In genomic region chr13:44234566-44234965, GRCh38 we compare ENCODE assay signal across 14 cellular contexts.
DNase-seq lines count a peak whose midpoint lies in the region; ATAC-seq and TF ChIP-seq lines count a peak whose summit lies in the region.
"Had no signal": no experiment of that assay in that cellular context is flagged by ENCODE, and none has a peak within 500 bp of the region (broad histone marks: within the 10 kb centered on the region; RNA-seq: fewer than 3 reads in every experiment).

No MANE protein-coding gene starts in this region.

- no peak overlapping the region for H2BK120ac ChIP-seq in IMR-90 (ENCODE audit: low read depth, low read length)

- H3K4me2 ChIP-seq in IMR-90 (ENCODE audit: low read depth, low read length): no peak overlapping the region
- H3K4me2 ChIP-seq: PC-9 had no signal

- H4K20me1 ChIP-seq in IMR-90 (ENCODE audit: insufficient read depth, low read length): peaks cover 4% of the 10 kb centered on the region

- in situ Hi-C loops in IMR-90 (cut with MboI; ENCODE audit: low sequenced_read_pairs): loop anchor here (10.0 kb wide), 1 partner anchor 200 kb away; no protein-coding TSS in a partner anchor

- H3K56ac ChIP-seq in IMR-90 (ENCODE audit: extremely low read depth, insufficient read depth, low read length): no peak overlapping the region

- H3K4ac ChIP-seq in IMR-90 (ENCODE audit: low read depth, low read length): no peak overlapping the region

- no peak overlapping the region for H2AFZ ChIP-seq in IMR-90 (replicated peaks; ENCODE audit: low read length, poor library complexity)
- H2AFZ ChIP-seq: PC-9 had no signal

- no TSS peak for BruUV-seq in IMR-90 (replicated peaks; lab: Mats Ljungman, UMichigan)

- H3K9me1 ChIP-seq in IMR-90 (ENCODE audit: insufficient read depth, low read length): peaks cover 20% of the 10 kb centered on the region

- no peak overlapping the region for H2BK15ac ChIP-seq in IMR-90 (ENCODE audit: low read depth, low read length)

- H2AK5ac ChIP-seq in IMR-90 (ENCODE audit: low read depth, low read length): no peak overlapping the region

- no peak overlapping the region for H3K27ac ChIP-seq in IMR-90 (ENCODE audit: insufficient read depth, low read length)
- peak overlapping the region in 58 of 59 donors; percentile 26 to 99 (median 93) for H3K27ac ChIP-seq in dorsolateral prefrontal cortex
- peak overlapping the region; percentile 92 for H3K27ac ChIP-seq in psoas muscle
- peak overlapping the region; percentile 90 for H3K27ac ChIP-seq in vagina
- H3K27ac ChIP-seq: PC-9 had no signal

- TF ChIP-seq CTCF in IMR-90 (conservative IDR thresholded peaks at IDR 0.05; ENCODE audit: low read depth, low read length) (no peak), dorsolateral prefrontal cortex (IDR thresholded peaks at IDR 0.05 in 54 of 56, conservative IDR thresholded peaks at IDR 0.05 in 2 of 56; ENCODE audit: low read depth in 1 of 56, partially characterized antibody in 56 of 56) (no peak), psoas muscle (IDR thresholded peaks at IDR 0.05) (no peak), vagina (IDR thresholded peaks at IDR 0.05) (no peak), lower leg skin (IDR thresholded peaks at IDR 0.05) (no peak)

- TF ChIP-seq RAD21 in IMR-90 (IDR thresholded peaks at IDR 0.05; ENCODE audit: low read length): no peak

- H4K8ac ChIP-seq in IMR-90 (ENCODE audit: low read depth in 2 of 2, low read length in 2 of 2): no peak overlapping the region

- no CpG with 5 or more reads among the region's 1 CpG for WGBS in IMR-90 (ENCODE audit: extremely low coverage in 2 of 2, insufficient read length in 1 of 2), 2 experiments
- WGBS in psoas muscle, 3 donors: 84 to 94% (median 91%) methylated on average over 1 of the region's 1 CpG
- 76 to 79% methylated on average over 1 of the region's 1 CpG for WGBS in lower leg skin, 2 donors

- no peak for ATAC-seq in IMR-90 (ENCODE audit: low read depth)
- no peak for ATAC-seq in psoas muscle

- no peak overlapping the region for H3K14ac ChIP-seq in IMR-90 (replicated peaks; ENCODE audit: low read depth, low read length)

- H3K36me3 ChIP-seq in IMR-90 (ENCODE audit: control insufficient read depth, insufficient read depth, low read length) (no peaks in the 10 kb centered on the region), psoas muscle (ENCODE audit: insufficient read depth in 1 of 2, low read depth in 1 of 2) (no peaks in the 10 kb centered on the region), vagina (no peaks in the 10 kb centered on the region)
- H3K36me3 ChIP-seq: BE2C had no signal

- H3K27me3 ChIP-seq in IMR-90 (ENCODE audit: control insufficient read depth, insufficient read depth, low read length): no peaks in the 10 kb centered on the region
- H3K27me3 ChIP-seq in dorsolateral prefrontal cortex: no peaks in the 10 kb centered on the region
- H3K27me3 ChIP-seq in psoas muscle (ENCODE audit: insufficient read depth in 3 of 3, low read length in 2 of 3): no peaks in the 10 kb centered on the region
- H3K27me3 ChIP-seq in vagina: no peaks in the 10 kb centered on the region
- H3K27me3 ChIP-seq: BE2C had no signal

- H4K5ac ChIP-seq in IMR-90 (ENCODE audit: low read depth, low read length): no peak overlapping the region

- no peak overlapping the region for H4K91ac ChIP-seq in IMR-90 (ENCODE audit: insufficient read depth, low read depth, low read length)

- H2BK5ac ChIP-seq in IMR-90 (ENCODE audit: low read depth, low read length, poor library complexity, severe bottlenecking): no peak overlapping the region

- no peak overlapping the region for H3K18ac ChIP-seq in IMR-90 (ENCODE audit: low read depth, low read length)

- POLR2A ChIA-PET in IMR-90 (lab: Charles Lee; ENCODE audit: unreplicated experiment): no interaction called here

- no peaks in the 10 kb centered on the region for H3K79me1 ChIP-seq in IMR-90 (ENCODE audit: low read depth in 1 of 2, low read length in 2 of 2)

- no peak overlapping the region for H3K9ac ChIP-seq in IMR-90 (ENCODE audit: low read depth, low read length)

- H3K9me3 ChIP-seq in IMR-90 (ENCODE audit: control insufficient read depth, insufficient read depth, low read length) (no peaks in the 10 kb centered on the region), psoas muscle (no peaks in the 10 kb centered on the region), vagina (no peaks in the 10 kb centered on the region)
- H3K9me3 ChIP-seq: BE2C had no signal

- H3K4me3 ChIP-seq in IMR-90 (ENCODE audit: insufficient read depth, low read depth, low read length) (no peak overlapping the region), dorsolateral prefrontal cortex (no peak overlapping the region), psoas muscle (no peak overlapping the region), vagina (no peak overlapping the region), lower leg skin (ENCODE audit: low read depth, poor library complexity, severe bottlenecking) (no peak overlapping the region)
- H3K4me3 ChIP-seq: PC-9 had no signal

- TF ChIP-seq POLR2A in IMR-90 (IDR thresholded peaks at IDR 0.05; ENCODE audit: low read depth, low read length): no peak
- TF ChIP-seq POLR2A in vagina (IDR thresholded peaks at IDR 0.05): no peak
- TF ChIP-seq POLR2A in lower leg skin (IDR thresholded peaks at IDR 0.05): no peak

- H2AK9ac ChIP-seq in IMR-90 (replicated peaks; ENCODE audit: low read depth, low read length, poor library complexity): no peak overlapping the region

- no peak overlapping the region for H2BK20ac ChIP-seq in IMR-90 (ENCODE audit: low read depth, low read length)

- CTCF ChIA-PET in IMR-90 (lab: Yijun Ruan, JAX): no interaction called here

- H3K23ac ChIP-seq in IMR-90 (ENCODE audit: low read depth, low read length): no peak overlapping the region

- dilution Hi-C loops in IMR-90 (cut with HindIII; ENCODE audit: low sequenced_read_pairs, unreplicated experiment): no loop called here

- H3K4me1 ChIP-seq in IMR-90 (ENCODE audit: control insufficient read depth, insufficient read depth, low read length) (peaks cover 20% of the 10 kb centered on the region), psoas muscle (peaks cover 55% of the 10 kb centered on the region), vagina (peaks cover 61% of the 10 kb centered on the region)

- intact Hi-C loops in IMR-90 (cut with micrococcal nuclease): loop anchor here (10.0 kb wide), 1 partner anchor 180 kb away; no protein-coding TSS in a partner anchor
- intact Hi-C loops in dorsolateral prefrontal cortex (cut with DNase I): no loop called here
- intact Hi-C loops in psoas muscle (cut with DNase I): loop anchor here in 1 of 2 donors (10.0 kb wide), 1 partner anchor 80 kb away; no protein-coding TSS in a partner anchor
- intact Hi-C loops in vagina (cut with DNase I): loop anchor here (10.0 kb wide), 1 partner anchor 200 kb away; no protein-coding TSS in a partner anchor
- intact Hi-C loops in lower leg skin (cut with DNase I; ENCODE audit: low total_unique reads): no loop called here

- DNase-seq in IMR-90 (peak; percentile 37), dorsolateral prefrontal cortex (no peak), psoas muscle (no peak), vagina (ENCODE audit: extremely low spot score in 2 of 2) (no peak), HPDE6-E6E7 (ENCODE audit: extremely low spot score) (no peak), lower leg skin (ENCODE audit: low spot score in 2 of 2) (no peak)
- no peak for DNase-seq in activated effector memory CD4-positive, alpha-beta T cell treated with Interleukin-2 at 50 U/mL for 16 hours
- DNase-seq: BE2C; CD8-positive, alpha-beta memory T cell; GF-D8; NCI-H1436 treated with DMSO at 0.1 percent for 48 hours; NCI-H446; NCI-H748 treated with DMSO at 0.1 percent for 48 hours; PC-9 had no signal

TF ChIP-seq in IMR-90, 13 proteins besides CTCF, POLR2A, EP300 and RAD21:
- TF ChIP-seq RCOR1 (IDR thresholded peaks at IDR 0.05; ENCODE audit: insufficient replicate concordance, low read length) (no peak), BHLHE40 (IDR thresholded peaks at IDR 0.05; ENCODE audit: low read depth, low read length) (no peak), RFX5 (IDR thresholded peaks at IDR 0.05; ENCODE audit: low read depth, low read length) (no peak), MXI1 (IDR thresholded peaks at IDR 0.05; ENCODE audit: borderline replicate concordance, low read depth, low read length) (no peak), FOS (IDR thresholded peaks at IDR 0.05; ENCODE audit: low read depth, low read length) (no peak), ELK1 (IDR thresholded peaks at IDR 0.05; ENCODE audit: borderline replicate concordance, low read depth, low read length) (no peak), SMC3 (IDR thresholded peaks at IDR 0.05; ENCODE audit: low read depth, low read length) (no peak), NFE2L2 (IDR thresholded peaks at IDR 0.05; ENCODE audit: low read depth, low read length) (no peak)

Comparison
In these comparisons a context has a peak if more than half of its experiments do, and no peak if none do; other contexts are left out.
1. intact Hi-C loops: an anchor here in IMR-90 (10.0 kb wide) and vagina (10.0 kb wide); none called in dorsolateral prefrontal cortex and lower leg skin.